Comparison of ENCODE assay signal across 17 cellular contexts in genomic region chr7:1910827-1911226, GRCh38.
"Had no signal": no experiment of that assay in that cellular context is flagged by ENCODE, and none has a peak within 500 bp of the region (broad histone marks: within the 10 kb centered on the region; RNA-seq: fewer than 3 reads in every experiment).

No MANE protein-coding gene starts in this region.

- H3K36me3 Mint-ChIP-seq: activated naive CD8-positive, alpha-beta T cell; brain had no signal

- DNase-seq: activated CD4-positive, alpha-beta T cell treated with anti-CD3 and anti-CD28 coated beads, Interleukin-2, amount 10 ng/mL, durations not matched to agents 24 days and 14 days; activated CD8-positive, alpha-beta memory T cell treated with anti-CD3 and anti-CD28 coated beads, Interleukin-2, amount 50 U/mL, for 4 hours; activated gamma-delta T cell; activated T-cell treated with anti-CD3 and anti-CD28 coated beads, Interleukin-2, amount 50 U/mL, for 72 hours; caudate nucleus; erythroblast; head of caudate nucleus; mammary epithelial cell; midbrain; ovary; stimulated activated CD4-positive, alpha-beta T cell treated with anti-CD3 and anti-CD28 coated beads, Interleukin-4, amount 100 ng/mL, for 1 hour; T-helper 1 cell; T1000 had no signal

- H3K4me3 Mint-ChIP-seq: activated CD4-positive, alpha-beta T cell treated with anti-CD3 and anti-CD28 coated beads, Interleukin-2, amount 10 ng/mL, durations not matched to agents 24 days and 14 days; activated naive CD8-positive, alpha-beta T cell; activated T-cell treated with anti-CD3 and anti-CD28 coated beads, Interleukin-2, amount 50 U/mL, for 72 hours; brain had no signal

- H3K9me3 Mint-ChIP-seq: activated CD4-positive, alpha-beta T cell treated with anti-CD3 and anti-CD28 coated beads, Interleukin-2, amount 10 ng/mL, durations not matched to agents 24 days and 14 days; activated T-cell treated with anti-CD3 and anti-CD28 coated beads, Interleukin-2, amount 50 U/mL, for 72 hours; brain had no signal

- H3K27me3 Mint-ChIP-seq: activated CD4-positive, alpha-beta T cell treated with anti-CD3 and anti-CD28 coated beads, Interleukin-2, amount 10 ng/mL, durations not matched to agents 24 days and 14 days; activated naive CD8-positive, alpha-beta T cell; brain had no signal

- H3K27ac Mint-ChIP-seq: activated CD4-positive, alpha-beta T cell treated with anti-CD3 and anti-CD28 coated beads, Interleukin-2, amount 10 ng/mL, durations not matched to agents 24 days and 14 days; activated naive CD8-positive, alpha-beta T cell; activated T-cell treated with anti-CD3 and anti-CD28 coated beads, Interleukin-2, amount 50 U/mL, for 72 hours had no signal

- ATAC-seq: activated T-cell treated with anti-CD3 and anti-CD28 coated beads, Interleukin-2, amount 50 U/mL, for 72 hours; left lung; sciatic nerve had no signal

- H3K4me1 Mint-ChIP-seq: activated CD4-positive, alpha-beta T cell treated with anti-CD3 and anti-CD28 coated beads, Interleukin-2, amount 10 ng/mL, durations not matched to agents 24 days and 14 days had no signal
